8 cellular contexts compared by ENCODE assay signal in genomic region chr5:135565691-135566421, GRCh38. TPM values are rescaled to one million over a fixed set of nuclear protein-coding genes. Genes with fewer than 3 reads are reported as not detected.
DNase-seq lines count a peak whose midpoint lies in the region; TF ChIP-seq lines count a peak whose summit lies in the region.

No MANE protein-coding gene starts in this region.

- intact Hi-C loops in posterior vena cava (cut with DNase I) = no loop called here
- intact Hi-C loops in vagina (cut with DNase I) = no loop called here

- no peak overlapping the region for H3K4me3 Mint-ChIP-seq in glutamatergic neuron (ENCODE audit: unreplicated experiment)

- H3K9me3 ChIP-seq in vagina = no peaks in the 10 kb centered on the region

- H3K4me1 ChIP-seq in vagina = peaks cover 4% of the 10 kb centered on the region

- H3K27ac ChIP-seq in RWPE1 = no peak overlapping the region
- no peak overlapping the region for H3K27ac ChIP-seq in vagina

- peaks cover 9% of the 10 kb centered on the region for H3K9me3 Mint-ChIP-seq in glutamatergic neuron (ENCODE audit: unreplicated experiment)

- POLR2A ChIA-PET in RWPE1 (lab: Yijun Ruan, JAX; ENCODE audit: low non-redundant PET) = no interaction called here

- no peaks in the 10 kb centered on the region for H3K27me3 ChIP-seq in vagina

- peaks cover 30% of the 10 kb centered on the region for H3K4me1 Mint-ChIP-seq in glutamatergic neuron (ENCODE audit: low read depth, unreplicated experiment)

- peak overlapping the region; percentile 83 for H3K27ac Mint-ChIP-seq in glutamatergic neuron (ENCODE audit: unreplicated experiment)

- no peaks in the 10 kb centered on the region for H3K36me3 Mint-ChIP-seq in glutamatergic neuron (ENCODE audit: unreplicated experiment)

- TF ChIP-seq CTCF in RWPE1 (conservative IDR thresholded peaks at IDR 0.05; ENCODE audit: low read depth) (peak; percentile 85), glutamatergic neuron (IDR thresholded peaks at IDR 0.05; ENCODE audit: partially characterized antibody, unreplicated experiment) (peak; percentile 93), vagina (IDR thresholded peaks at IDR 0.05) (peak; percentile 17 to 49 (median 43))

- CTCF ChIA-PET in RWPE1 (lab: Yijun Ruan, JAX) = interaction anchor here (0.5 to 4.7 kb wide), 57 partner anchors 8 to 629 kb away, joined by 3 to 80 read pairs (median 4); partner anchors contain the start of genes CXCL14 and SLC25A48

- DNase-seq in GDM1 (lab: John Stamatoyannopoulos, UW) (peak; percentile 62), HT1080 (ENCODE audit: low read depth) (peak; percentile 34), RWPE1 (ENCODE audit: low spot score) (peak; percentile 64), glutamatergic neuron (peak; percentile 85), posterior vena cava (ENCODE audit: low spot score) (peak; percentile 91), vagina (ENCODE audit: extremely low spot score in 2 of 2) (no peak), cerebellar nuclear complex (lab: John Stamatoyannopoulos, UW) (no peak)
- DNase-seq in activated gamma-delta T cell treated with anti-CD3 and anti-CD28 coated beads, Interleukin-2, amount 50 U/mL, for 16 hours (ENCODE audit: low read depth) = peak; percentile 43

- H3K36me3 ChIP-seq in vagina = no peaks in the 10 kb centered on the region

- H3K27me3 Mint-ChIP-seq in glutamatergic neuron (ENCODE audit: unreplicated experiment) = peaks cover 6% of the 10 kb centered on the region

- TF ChIP-seq POLR2A in vagina (IDR thresholded peaks at IDR 0.05) = no peak

- no peak overlapping the region for H3K4me3 ChIP-seq in vagina

RNA-seq across cellular contexts. Expression of gene CXCL14, which starts 12.9 kb away (rescaled TPM):
- not detected in 2 replicates for total RNA-seq in HT1080 (2014; rRNA removed; shearing (Covaris generic))
- polyA plus RNA-seq in HT1080 (2015; cell fraction: cytosol; rRNA removed) = not detected in 2 replicates
- polyA plus RNA-seq in HT1080 (2015; cell fraction: nucleus; rRNA removed) = not detected in 2 replicates
- total RNA-seq in glutamatergic neuron (ENCODE audit: unreplicated experiment) (0.32 TPM), posterior vena cava (10 to 100 TPM; 52.6 to 87.3 TPM), vagina (62.1 TPM)

RNA-seq across cellular contexts. Expression of gene NEUROG1, which starts 30.1 kb away (rescaled TPM):
- not detected in 2 replicates for total RNA-seq in HT1080 (2014; rRNA removed; shearing (Covaris generic))
- polyA plus RNA-seq in HT1080 (2015; cell fraction: cytosol; rRNA removed) = not detected in 2 replicates
- polyA plus RNA-seq in HT1080 (2015; cell fraction: nucleus; rRNA removed) = not detected in 2 replicates
- total RNA-seq in glutamatergic neuron (ENCODE audit: unreplicated experiment) (222 TPM), posterior vena cava (not detected), vagina (not detected)

Comparison
In these comparisons a context has a peak if more than half of its experiments do, and no peak if none do; other contexts are left out.
1. DNase-seq: peak in GDM1 (single experiment), HT1080 (single experiment), RWPE1 (single experiment), activated gamma-delta T cell treated with anti-CD3 and anti-CD28 coated beads, Interleukin-2, amount 50 U/mL, for 16 hours (single experiment), glutamatergic neuron (single experiment) and posterior vena cava (single experiment); none in vagina (0 of 2) and cerebellar nuclear complex (0 of 2).
2. CTCF ChIP-seq: peak in every context shown above with its lines; median percentile 93 in glutamatergic neuron; 85 in RWPE1; 43 in vagina.
3. RNA of gene CXCL14, which starts 12.9 kb away (total RNA-seq): 52.6 to 87.3 TPM in posterior vena cava and 62.1 TPM in vagina (single experiment); 0.32 TPM in glutamatergic neuron (single experiment) and not detected in HT1080; every median in the first group is over 10 times any median in the second.
4. RNA of gene NEUROG1, which starts 30.1 kb away (total RNA-seq): 222 TPM in glutamatergic neuron (single experiment); not detected in HT1080, not detected in posterior vena cava and not detected in vagina (single experiment); every median in the first group is over 100 times any median in the second.